In genomic region chr6:72931325-72931903, GRCh38 we compare ENCODE assay signal across 2 cellular contexts.
TF ChIP-seq lines count a peak whose summit lies in the region.

No MANE protein-coding gene starts in this region.

TF ChIP-seq in GM23338, 12 proteins besides CTCF, POLR2A, EP300 and RAD21 (continued from another document):
- no peak for TF ChIP-seq ZNF462 (CRISPR knock-in tag; IDR thresholded peaks at IDR 0.05)
- no peak for TF ChIP-seq EZH2 (IDR thresholded peaks at IDR 0.05; ENCODE audit: low read depth, unreplicated experiment)
- TF ChIP-seq ZNF331 (CRISPR knock-in tag; IDR thresholded peaks at IDR 0.05; ENCODE audit: low read depth): no peak
- TF ChIP-seq NANOG (IDR thresholded peaks at IDR 0.05; ENCODE audit: borderline replicate concordance): no peak
- TF ChIP-seq EZH2phosphoT487 (IDR thresholded peaks at IDR 0.05; ENCODE audit: unreplicated experiment): no peak
- no peak for TF ChIP-seq POLR2AphosphoS5 (IDR thresholded peaks at IDR 0.05; ENCODE audit: low read depth)
- TF ChIP-seq ETS1 (IDR thresholded peaks at IDR 0.05): no peak
- no peak for TF ChIP-seq REST (IDR thresholded peaks at IDR 0.05; ENCODE audit: unreplicated experiment)

TF ChIP-seq in WTC11, 78 proteins besides CTCF, POLR2A, EP300 and RAD21 (continued from another document):
- TF ChIP-seq ZSCAN18 (CRISPR knock-in tag; IDR thresholded peaks at IDR 0.05): no peak
